10 cellular contexts compared by ENCODE assay signal in the genomic region with DNA sequence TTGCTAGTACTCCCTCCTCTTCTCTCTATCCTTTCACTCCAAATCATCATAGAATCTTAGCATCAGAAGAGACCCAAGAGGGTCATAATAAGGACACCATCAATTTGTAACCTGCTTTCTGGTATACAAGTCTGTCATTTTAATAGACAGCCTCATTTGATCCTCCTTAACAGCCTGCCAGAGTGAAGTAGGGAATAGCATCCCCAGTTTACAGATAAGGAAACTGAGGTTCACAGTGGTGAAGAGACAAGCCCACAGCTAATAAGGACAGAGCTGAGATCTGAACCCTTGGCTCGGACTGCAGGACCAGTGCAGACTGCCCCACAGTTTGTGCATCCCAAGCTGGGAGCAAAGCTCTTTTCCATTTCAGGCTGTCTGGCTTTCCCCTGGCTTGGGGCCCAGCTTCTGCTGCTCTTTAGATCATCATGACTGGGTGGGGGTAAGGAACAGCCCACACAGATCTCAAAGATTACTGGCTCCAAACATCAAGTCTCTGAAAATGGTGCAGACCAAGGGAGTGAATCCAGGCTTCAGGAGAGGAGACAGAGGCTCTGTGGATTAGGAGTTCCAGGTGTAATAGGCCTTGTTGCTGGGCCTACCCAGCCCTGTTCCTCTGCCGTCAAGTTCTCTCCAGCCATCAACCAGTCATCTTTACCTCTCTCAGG. TPM values are rescaled to one million over a fixed set of nuclear protein-coding genes. Genes with fewer than 3 reads are reported as not detected.
DNase-seq lines count a peak whose midpoint lies in the region; ATAC-seq, FAIRE-seq and TF ChIP-seq lines count a peak whose summit lies in the region.
"Had no signal": no experiment of that assay in that cellular context is flagged by ENCODE, and none has a peak within 500 bp of the region (broad histone marks: within the 10 kb centered on the region; RNA-seq: fewer than 3 reads in every experiment).

No MANE protein-coding gene starts in this region.

- CTCF ChIA-PET in activated CD8-positive, alpha-beta memory T cell treated with anti-CD3 and anti-CD28 coated beads, Interleukin-2, amount 10 ng/mL, durations not matched to agents 7 days and 5 days (lab: Charles Lee): interaction anchor here (0.7 to 1.6 kb wide), 4 partner anchors 14 to 100 kb away, joined by 3 to 5 read pairs (median 4); a partner anchor contains a TSS
- CTCF ChIA-PET in H1 (lab: Charles Lee; ENCODE audit: partially characterized antibody): interaction anchor here (0.7 to 5.7 kb wide), 18 partner anchors 8 to 127 kb away, joined by 3 to 30 read pairs (median 4); a partner anchor contains a TSS

- H3K27ac Mint-ChIP-seq in activated CD8-positive, alpha-beta memory T cell treated with anti-CD3 and anti-CD28 coated beads, Interleukin-2, amount 10 ng/mL, durations not matched to agents 7 days and 5 days: no peak overlapping the region
- H3K27ac Mint-ChIP-seq in type B pancreatic cell: no peak overlapping the region

- FAIRE-seq in H1 (lab: Jason Lieb, UNC): no peak

- no peaks in the 10 kb centered on the region for H3K79me1 ChIP-seq in H1 (ENCODE audit: low read depth, low read length)

- H4K20me1 ChIP-seq in H1 (replicated peaks in 1 of 2; ENCODE audit: control insufficient read depth in 1 of 2, insufficient read depth in 2 of 2, low read length in 2 of 2): no peaks in the 10 kb centered on the region

- TF ChIP-seq EP300 in H1 (IDR thresholded peaks at IDR 0.05; ENCODE audit: borderline replicate concordance in 1 of 2, low read depth in 2 of 2, low read length in 2 of 2): no peak

- no peak for TF ChIP-seq RAD21 in H1 (IDR thresholded peaks at IDR 0.05 in 1 of 2, conservative IDR thresholded peaks at IDR 0.05 in 1 of 2; ENCODE audit: low read depth in 2 of 2, low read length in 2 of 2)

- POLR2A ChIA-PET in H1 (lab: Charles Lee; ENCODE audit: partially characterized antibody): interaction anchor here (0.6 to 1.0 kb wide), 4 partner anchors 10 to 98 kb away, joined by 3 to 4 read pairs (median 3); no protein-coding TSS in a partner anchor

- no peak overlapping the region for H3K4ac ChIP-seq in H1 (replicated peaks; ENCODE audit: insufficient read length, low read depth, low read length)

- 48% methylated on average over 2 of the region's 2 CpGs; no CpG with 5 or more reads in 1 of the 2 experiments for WGBS in H1 (ENCODE audit: extremely low coverage in 1 of 2, insufficient coverage in 1 of 2, insufficient read length in 1 of 2, insufficient replicate concordance in 2 of 2, low coverage in 1 of 2, low lambda C conversion rate in 2 of 2, missing lambda C conversion rate in 1 of 2), 2 experiments

- H3K36me3 ChIP-seq in H1 (ENCODE audit: control insufficient read depth in 2 of 4, insufficient read depth in 4 of 4, low read length in 3 of 4) (no peaks in the 10 kb centered on the region), uterus (no peaks in the 10 kb centered on the region)

- H3K18ac ChIP-seq in H1 (ENCODE audit: extremely low read depth, low read length): no peak overlapping the region; the same call in 1 of the 2 replicates

- no peak overlapping the region for H3K56ac ChIP-seq in H1 (replicated peaks; ENCODE audit: insufficient read length, low read depth, low read length)

- no peaks in the 10 kb centered on the region for H3K79me2 ChIP-seq in H1 (ENCODE audit: control insufficient read depth in 1 of 2, insufficient read depth in 2 of 2, low read length in 2 of 2)

- H3K4me3 ChIP-seq in H1 (ENCODE audit: extremely low read depth in 1 of 4, insufficient read depth in 2 of 4, low read depth in 3 of 4, low read length in 4 of 4) (no peak overlapping the region), uterus (no peak overlapping the region)

- ATAC-seq in activated CD8-positive, alpha-beta memory T cell treated with anti-CD3 and anti-CD28 coated beads, Interleukin-2, amount 10 ng/mL, durations not matched to agents 7 days and 5 days: no peak
- no peak for ATAC-seq in foreskin keratinocyte

- H2AK5ac ChIP-seq in H1 (ENCODE audit: low read depth, low read length): no peak overlapping the region

- no peak overlapping the region for H2BK120ac ChIP-seq in H1 (replicated peaks; ENCODE audit: low read depth, low read length)

- H4K5ac ChIP-seq in H1 (ENCODE audit: insufficient read length, low read depth, low read length): no peak overlapping the region

- H3K4me1 Mint-ChIP-seq in activated CD8-positive, alpha-beta memory T cell treated with anti-CD3 and anti-CD28 coated beads, Interleukin-2, amount 10 ng/mL, durations not matched to agents 7 days and 5 days: peaks cover 12% of the 10 kb centered on the region
- peaks cover 3% of the 10 kb centered on the region for H3K4me1 Mint-ChIP-seq in type B pancreatic cell (ENCODE audit: unreplicated experiment)

- no peak overlapping the region for H4K91ac ChIP-seq in H1 (replicated peaks; ENCODE audit: insufficient read length, low read length)

- TF ChIP-seq POLR2A in H1 (IDR thresholded peaks at IDR 0.05; ENCODE audit: control extremely low read depth in 1 of 2, low read depth in 2 of 2, low read length in 2 of 2) (no peak), uterus (IDR thresholded peaks at IDR 0.05) (no peak)

- peak overlapping the region; percentile 71 for H2AFZ ChIP-seq in H1 (ENCODE audit: low read length)

- no peak overlapping the region for H3K23ac ChIP-seq in H1 (ENCODE audit: insufficient read length)

- H3K4me2 ChIP-seq in H1 (ENCODE audit: insufficient read depth in 1 of 2, low read depth in 2 of 2, low read length in 2 of 2): no peak overlapping the region

- peaks cover 33% of the 10 kb centered on the region for H3K27me3 Mint-ChIP-seq in activated CD8-positive, alpha-beta memory T cell treated with anti-CD3 and anti-CD28 coated beads, Interleukin-2, amount 10 ng/mL, durations not matched to agents 7 days and 5 days
- peaks cover 4% of the 10 kb centered on the region for H3K27me3 Mint-ChIP-seq in type B pancreatic cell
- H3K27me3 Mint-ChIP-seq: central memory CD8-positive, alpha-beta T cell had no signal

- no peak overlapping the region for H4K8ac ChIP-seq in H1 (ENCODE audit: extremely low read depth, insufficient read depth, low read length)

- TF ChIP-seq CTCF in H1 (IDR thresholded peaks at IDR 0.05; ENCODE audit: control extremely low read depth in 1 of 3, insufficient read depth in 1 of 3, low read depth in 1 of 3, low read length in 3 of 3): no peak
- TF ChIP-seq CTCF in uterus (IDR thresholded peaks at IDR 0.05): peak in 1 of 4 experiments; percentile 0
- TF ChIP-seq CTCF in type B pancreatic cell (conservative IDR thresholded peaks at IDR 0.05): no peak
- TF ChIP-seq CTCF in foreskin keratinocyte (conservative IDR thresholded peaks at IDR 0.05): no peak

- 0 out of 2 replicates have a peak overlapping the region, but pooled peaks have one; percentile 4 for H2BK5ac ChIP-seq in H1 (ENCODE audit: low read depth, low read length)

- H3K23me2 ChIP-seq in H1 (ENCODE audit: low read depth, low read length): no peaks in the 10 kb centered on the region; the same call in 1 of the 2 replicates

- H3K14ac ChIP-seq in H1 (ENCODE audit: insufficient read length): no peak overlapping the region

- no peaks in the 10 kb centered on the region for H3K9me3 Mint-ChIP-seq in activated CD8-positive, alpha-beta memory T cell treated with anti-CD3 and anti-CD28 coated beads, Interleukin-2, amount 10 ng/mL, durations not matched to agents 7 days and 5 days (ENCODE audit: low read depth)
- no peaks in the 10 kb centered on the region for H3K9me3 Mint-ChIP-seq in type B pancreatic cell
- H3K9me3 Mint-ChIP-seq: central memory CD8-positive, alpha-beta T cell; naive thymus-derived CD8-positive, alpha-beta T cell had no signal

- no peak overlapping the region for H2BK20ac ChIP-seq in H1 (ENCODE audit: low read length)

- no peak overlapping the region for H2BK12ac ChIP-seq in H1 (ENCODE audit: low read depth, low read length)

- H3K9ac ChIP-seq in H1 (replicated peaks in 1 of 4; ENCODE audit: extremely low read depth in 1 of 4, low read depth in 3 of 4, low read length in 3 of 4): no peak overlapping the region

- H3K9me3 ChIP-seq in H1 (ENCODE audit: insufficient read depth in 2 of 2, low read depth in 1 of 2, low read length in 1 of 2): no peaks in the 10 kb centered on the region
- no peaks in the 10 kb centered on the region for H3K9me3 ChIP-seq in uterus

- peaks cover 2% of the 10 kb centered on the region for H3K36me3 Mint-ChIP-seq in activated CD8-positive, alpha-beta memory T cell treated with anti-CD3 and anti-CD28 coated beads, Interleukin-2, amount 10 ng/mL, durations not matched to agents 7 days and 5 days
- no peaks in the 10 kb centered on the region for H3K36me3 Mint-ChIP-seq in type B pancreatic cell
- H3K36me3 Mint-ChIP-seq: naive thymus-derived CD8-positive, alpha-beta T cell had no signal

- H3K4me1 ChIP-seq in H1 (replicated peaks in 1 of 4; ENCODE audit: control insufficient read depth in 3 of 4, insufficient read depth in 4 of 4, low read length in 3 of 4) (peaks cover 0 to 3% (median 2%) of the 10 kb centered on the region in 4 experiments; a peak in 4 of 7 replicates), uterus (peaks cover 0 to 4% of the 10 kb centered on the region in 2 donors), foreskin keratinocyte (no peaks in the 10 kb centered on the region)

- peak; percentile 26 for DNase-seq in activated CD8-positive, alpha-beta memory T cell treated with anti-CD3 and anti-CD28 coated beads, Interleukin-2, amount 10 ng/mL, durations not matched to agents 7 days and 5 days
- DNase-seq in activated CD8-positive, alpha-beta memory T cell treated with anti-CD3 and anti-CD28 coated beads for 24 hours: no peak
- no peak for DNase-seq in H1 (ENCODE audit: low read depth in 1 of 2, low spot score in 2 of 2)
- DNase-seq in mesenteric fat pad (ENCODE audit: low spot score): peak; percentile 84
- DNase-seq in uterus: peak; percentile 71 to 88
- DNase-seq in type B pancreatic cell (ENCODE audit: extremely low spot score, unreplicated experiment): no peak
- no peak for DNase-seq in foreskin keratinocyte
- no peak for DNase-seq in hepatic stellate cell (ENCODE audit: low spot score)

- no peak overlapping the region for H3K4me3 Mint-ChIP-seq in activated CD8-positive, alpha-beta memory T cell treated with anti-CD3 and anti-CD28 coated beads, Interleukin-2, amount 10 ng/mL, durations not matched to agents 7 days and 5 days
- no peak overlapping the region for H3K4me3 Mint-ChIP-seq in type B pancreatic cell
- H3K4me3 Mint-ChIP-seq: central memory CD8-positive, alpha-beta T cell; naive thymus-derived CD8-positive, alpha-beta T cell had no signal

- intact Hi-C loops in uterus (cut with DNase I; ENCODE audit: low total_unique reads): no loop called here

- no peak overlapping the region for H3K27ac ChIP-seq in H1 (ENCODE audit: low read depth, low read length)
- peak overlapping the region; percentile 70 to 77 for H3K27ac ChIP-seq in uterus
- H3K27ac ChIP-seq in foreskin keratinocyte: no peak overlapping the region

- no peaks in the 10 kb centered on the region for H3K27me3 ChIP-seq in H1 (replicated peaks in 1 of 4; ENCODE audit: control insufficient read depth in 3 of 4, extremely low read depth in 1 of 4, insufficient read depth in 3 of 4, low read length in 3 of 4)
- no peaks in the 10 kb centered on the region for H3K27me3 ChIP-seq in uterus
- peaks cover 18% of the 10 kb centered on the region for H3K27me3 ChIP-seq in foreskin keratinocyte

- H2BK15ac ChIP-seq in H1 (ENCODE audit: low read length): no peak overlapping the region; the same call in 1 of the 2 replicates

RNA-seq across cellular contexts. Expression of a gene that starts 10.3 kb away (rescaled TPM):
- total RNA-seq in activated CD8-positive, alpha-beta memory T cell treated with anti-CD3 and anti-CD28 coated beads, Interleukin-2, amount 10 ng/mL, durations not matched to agents 7 days and 5 days: 1 to 10 TPM; 3.4 to 5.9 TPM
- 105 and 109 TPM in 2 replicates for total RNA-seq in H1 (2021; fragmentation: NEBNext Ultra II Directional; extraction: Animal tissue kit (Norgen Biotek cat#: 25700))
- polyA plus RNA-seq in H1 (2011; rRNA removed) (79.9 and 85.5 TPM in 2 replicates), foreskin keratinocyte (11.5 and 28.3 TPM in 2 replicates)
- polyA plus RNA-seq in H1 (2011; cell fraction: cytosol; rRNA removed): 68.0 TPM
- polyA plus RNA-seq in H1 (2011; cell fraction: nucleus; rRNA removed): 63.6 TPM
- 95.6 to 171 TPM (median 141 TPM) in 4 replicates for polyA plus RNA-seq in H1 (2012, experiment 1 of 2)
- 167 TPM for polyA plus RNA-seq in H1 (2012, experiment 2 of 2)
- polyA plus RNA-seq in H1 (2013, experiment 1 of 2): 95.7 TPM
- polyA plus RNA-seq in H1 (2013, experiment 2 of 2): 105 TPM
- 64.7 and 69.4 TPM in 2 replicates for polyA minus RNA-seq in H1 (2011; rRNA and poly(A)+ RNA removed)
- 60.8 TPM for polyA minus RNA-seq in H1 (2011; cell fraction: cytosol; rRNA and poly(A)+ RNA removed)
- polyA minus RNA-seq in H1 (2011; cell fraction: nucleus; rRNA and poly(A)+ RNA removed): 36.3 TPM
- total RNA-seq in mesenteric fat pad (1,107 TPM), uterus (1,000 to 10,000 TPM in 1 of 4 donors, 100 to 1,000 TPM in 3; 331 to 1,351 (median 418) TPM), type B pancreatic cell (ENCODE audit: low replicate concordance) (25.7 and 78.2 TPM in 2 replicates), foreskin keratinocyte (7.7 and 18.4 TPM in 2 replicates)

RNA-seq across cellular contexts. Expression of a gene that starts 15.3 kb away (rescaled TPM):
- 100 to 1,000 TPM; 310 to 347 TPM for total RNA-seq in activated CD8-positive, alpha-beta memory T cell treated with anti-CD3 and anti-CD28 coated beads, Interleukin-2, amount 10 ng/mL, durations not matched to agents 7 days and 5 days
- 276 and 291 TPM in 2 replicates for total RNA-seq in H1 (2021; fragmentation: NEBNext Ultra II Directional; extraction: Animal tissue kit (Norgen Biotek cat#: 25700))
- polyA plus RNA-seq in H1 (2011; rRNA removed) (40.6 and 83.1 TPM in 2 replicates), foreskin keratinocyte (81.1 and 112 TPM in 2 replicates)
- 99.6 TPM for polyA plus RNA-seq in H1 (2011; cell fraction: cytosol; rRNA removed)
- 30.5 TPM for polyA plus RNA-seq in H1 (2011; cell fraction: nucleus; rRNA removed)
- polyA plus RNA-seq in H1 (2012, experiment 1 of 2): 83.9 to 176 TPM (median 103 TPM) in 4 replicates
- polyA plus RNA-seq in H1 (2012, experiment 2 of 2): 14.8 TPM
- polyA plus RNA-seq in H1 (2013, experiment 1 of 2): 148 TPM
- polyA plus RNA-seq in H1 (2013, experiment 2 of 2): 143 TPM
- polyA minus RNA-seq in H1 (2011; rRNA and poly(A)+ RNA removed): 77.8 and 118 TPM in 2 replicates
- polyA minus RNA-seq in H1 (2011; cell fraction: cytosol; rRNA and poly(A)+ RNA removed): 70.7 TPM
- 82.3 TPM for polyA minus RNA-seq in H1 (2011; cell fraction: nucleus; rRNA and poly(A)+ RNA removed)
- total RNA-seq in mesenteric fat pad (0.48 TPM), uterus (100 to 1,000 TPM in 1 of 4 donors, 1 to 10 TPM in 1, under 1 TPM in 1, not detected in 1; 0.26 to 145 (median 1.9) TPM), type B pancreatic cell (ENCODE audit: low replicate concordance) (65.8 and 248 TPM in 2 replicates), foreskin keratinocyte (111 and 148 TPM in 2 replicates)

Comparison
In these comparisons a context has a peak if more than half of its experiments do, and no peak if none do; other contexts are left out.
1. DNase-seq: peak in activated CD8-positive, alpha-beta memory T cell treated with anti-CD3 and anti-CD28 coated beads, Interleukin-2, amount 10 ng/mL, durations not matched to agents 7 days and 5 days (single experiment), mesenteric fat pad (single experiment) and uterus (2 of 2); none in activated CD8-positive, alpha-beta memory T cell treated with anti-CD3 and anti-CD28 coated beads for 24 hours (single experiment), H1 (0 of 2), type B pancreatic cell (single experiment), foreskin keratinocyte (0 of 2) and hepatic stellate cell (single experiment).
2. H3K27ac ChIP-seq: peak in uterus (2 of 2); none in H1 (single experiment) and foreskin keratinocyte (single experiment).